Comparison of ENCODE assay signal across 22 cellular contexts in the genomic region with DNA sequence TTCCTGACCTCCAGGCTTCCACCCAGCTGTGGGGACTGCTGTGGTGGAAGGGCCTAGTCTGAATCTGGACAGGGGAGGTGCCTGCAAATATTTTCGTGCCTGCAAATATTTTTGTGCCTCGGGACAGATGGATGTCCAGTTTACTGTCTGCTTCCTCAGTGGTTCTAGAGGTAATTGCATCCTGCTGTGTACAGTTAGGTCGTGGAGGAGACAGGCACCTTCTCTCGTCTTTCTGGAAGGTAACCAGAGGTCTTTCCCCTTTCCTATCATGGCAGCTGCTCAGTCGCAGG. TPM values are rescaled to one million over a fixed set of nuclear protein-coding genes. Genes with fewer than 3 reads are reported as not detected.
DNase-seq lines count a peak whose midpoint lies in the region; ATAC-seq, FAIRE-seq and TF ChIP-seq lines count a peak whose summit lies in the region.
"Had no signal": no experiment of that assay in that cellular context is flagged by ENCODE, and none has a peak within 500 bp of the region (broad histone marks: within the 10 kb centered on the region; RNA-seq: fewer than 3 reads in every experiment).

No MANE protein-coding gene starts in this region.

- peaks cover 4 to 8% of the 10 kb centered on the region in 2 donors for H3K36me3 Mint-ChIP-seq in CD14-positive monocyte
- H3K36me3 Mint-ChIP-seq in astrocyte (ENCODE audit: low read depth, unreplicated experiment), result no peaks in the 10 kb centered on the region
- H3K36me3 Mint-ChIP-seq: CD4-positive, alpha-beta memory T cell had no signal

- peak overlapping the region; percentile 20; the same call in 1 of the 2 replicates for H3K4me2 ChIP-seq in PC-9
- H3K4me2 ChIP-seq in astrocyte (ENCODE audit: low read length), result no peak overlapping the region

- H3K4me3 ChIP-seq in PC-9 (no peak overlapping the region), astrocyte (ENCODE audit: insufficient read depth, low read depth, low read length) (no peak overlapping the region), upper lobe of right lung (no peak overlapping the region)
- H3K4me3 ChIP-seq: A549, GM12878, K562 had no signal

- H3K27ac Mint-ChIP-seq in CD14-positive monocyte (peak overlapping the region; percentile 98 to 100 (median 99)), astrocyte (ENCODE audit: unreplicated experiment) (peak overlapping the region; percentile 38)
- H3K27ac Mint-ChIP-seq: CD4-positive, alpha-beta memory T cell; H9 had no signal

- H3K27ac ChIP-seq in PC-9 (no peak overlapping the region), astrocyte (ENCODE audit: low read depth, low read length) (no peak overlapping the region), upper lobe of right lung (no peak overlapping the region)
- H3K27ac ChIP-seq: 22Rv1, A549, C4-2B had no signal

- H3K4me1 Mint-ChIP-seq in CD14-positive monocyte (peaks cover 49% of the 10 kb centered on the region), astrocyte (ENCODE audit: low read depth, unreplicated experiment) (peaks cover 7% of the 10 kb centered on the region)
- H3K4me1 Mint-ChIP-seq: CD4-positive, alpha-beta memory T cell had no signal

- peaks cover 38% of the 10 kb centered on the region for H3F3A ChIP-seq in PC-9 (ENCODE audit: insufficient read depth, low read depth)

- H3K9me2 ChIP-seq in PC-9 (ENCODE audit: insufficient read depth), result no peaks in the 10 kb centered on the region

- H3K27me3 Mint-ChIP-seq in CD14-positive monocyte (ENCODE audit: low read depth in 3 of 3) (peaks cover 0 to 2% (median 0%) of the 10 kb centered on the region in 3 donors), astrocyte (ENCODE audit: low read depth, unreplicated experiment) (peaks cover 2% of the 10 kb centered on the region)

- H4K20me1 ChIP-seq in PC-9 (ENCODE audit: insufficient read depth) (no peaks in the 10 kb centered on the region), astrocyte (ENCODE audit: insufficient read depth, low read length) (no peaks in the 10 kb centered on the region)

- CTCF ChIA-PET in PC-9 (lab: Charles Lee) (no interaction called here), GM10248 (lab: Yijun Ruan, JAX) (interaction anchor here (1.3 to 2.1 kb wide), 3 partner anchors 13 to 29 kb away, joined by 4 to 6 read pairs (median 4); no protein-coding TSS in a partner anchor)

- peak; percentile 9 for ATAC-seq in upper lobe of right lung
- no peak for ATAC-seq in HG03469 (IDR thresholded peaks at IDR 0.05; ENCODE audit: unreplicated experiment)
- ATAC-seq: A549, K562 had no signal

- H3K79me2 ChIP-seq in PC-9 (ENCODE audit: low read depth), result no peaks in the 10 kb centered on the region
- no peaks in the 10 kb centered on the region for H3K79me2 ChIP-seq in astrocyte (ENCODE audit: insufficient read depth, low read length)

- H3K36me3 ChIP-seq in PC-9 (ENCODE audit: low read depth), result no peaks in the 10 kb centered on the region
- no peaks in the 10 kb centered on the region for H3K36me3 ChIP-seq in astrocyte (ENCODE audit: insufficient read depth, low read length)
- H3K36me3 ChIP-seq in upper lobe of right lung, result no peaks in the 10 kb centered on the region

- H3K9me3 Mint-ChIP-seq in CD14-positive monocyte, result peaks cover 0 to 8% (median 4%) of the 10 kb centered on the region in 7 donors
- no peaks in the 10 kb centered on the region for H3K9me3 Mint-ChIP-seq in astrocyte (ENCODE audit: unreplicated experiment)
- H3K9me3 Mint-ChIP-seq: H9 had no signal

- no peak for DNase-seq in CD14-positive monocyte (ENCODE audit: low spot score)
- no peak for DNase-seq in PC-9
- no peak for DNase-seq in astrocyte (ENCODE audit: low read depth)
- DNase-seq in upper lobe of right lung, result peak; percentile 27
- no peak for DNase-seq in GM10248 (ENCODE audit: extremely low spot score)
- DNase-seq in amygdala (lab: John Stamatoyannopoulos, UW), result no peak
- DNase-seq: AML-193; CD4-positive, alpha-beta memory T cell; DMS153; DMS79; GF-D8; H9; IMR-90 had no signal

- H3K4me1 ChIP-seq in PC-9 (replicated peaks; ENCODE audit: insufficient read depth), result peaks cover 44% of the 10 kb centered on the region
- H3K4me1 ChIP-seq in astrocyte (ENCODE audit: insufficient read depth, low read length), result no peaks in the 10 kb centered on the region
- H3K4me1 ChIP-seq in upper lobe of right lung, result no peaks in the 10 kb centered on the region

- POLR2A ChIA-PET in PC-9 (lab: Charles Lee; ENCODE audit: unreplicated experiment) (no interaction called here), GM10248 (lab: Yijun Ruan, JAX) (no interaction called here)

- H2AFZ ChIP-seq in PC-9, result no peak overlapping the region
- no peak overlapping the region for H2AFZ ChIP-seq in astrocyte (ENCODE audit: low read depth, low read length)

- H3K27me3 ChIP-seq in PC-9 (ENCODE audit: insufficient read depth, low read depth), result no peaks in the 10 kb centered on the region
- peaks cover 9% of the 10 kb centered on the region for H3K27me3 ChIP-seq in astrocyte (ENCODE audit: insufficient read depth, low read length)
- H3K27me3 ChIP-seq in upper lobe of right lung, result no peaks in the 10 kb centered on the region

- H3K4me3 Mint-ChIP-seq in CD14-positive monocyte (peak overlapping the region in 1 of 2 donors; percentile 38), astrocyte (ENCODE audit: unreplicated experiment) (no peak overlapping the region)
- H3K4me3 Mint-ChIP-seq: CD4-positive, alpha-beta memory T cell; H9 had no signal

- peaks cover 3% of the 10 kb centered on the region; the same call in 1 of the 2 replicates for H3K9me3 ChIP-seq in PC-9 (ENCODE audit: insufficient read depth, low read depth)
- H3K9me3 ChIP-seq in astrocyte (ENCODE audit: insufficient read depth, low read depth, low read length), result no peaks in the 10 kb centered on the region
- peaks cover 5% of the 10 kb centered on the region for H3K9me3 ChIP-seq in upper lobe of right lung
- H3K9me3 ChIP-seq: A549 had no signal

- no TSS peak for BruUV-seq in PC-9 (replicated peaks; lab: Mats Ljungman, UMichigan)

- intact Hi-C loops in CD14-positive monocyte (cut with micrococcal nuclease), result loop anchor here (2.0 kb wide), 1 partner anchor 40 kb away; no protein-coding TSS in a partner anchor
- intact Hi-C loops in PC-9 (cut with micrococcal nuclease; ENCODE audit: unreplicated experiment), result no loop called here
- intact Hi-C loops in upper lobe of right lung (cut with DNase I), result no loop called here

- FAIRE-seq in astrocyte (lab: Jason Lieb, UNC), result no peak
- FAIRE-seq: A549, GM12878, GM19239, H1, HTR-8/SVneo, K562 had no signal

- no peak overlapping the region for H3K9ac ChIP-seq in astrocyte (ENCODE audit: low read length)

- TF ChIP-seq CTCF in CD14-positive monocyte (IDR thresholded peaks at IDR 0.05) (no peak), PC-9 (conservative IDR thresholded peaks at IDR 0.05) (no peak), astrocyte (IDR thresholded peaks at IDR 0.05; ENCODE audit: insufficient read depth, low read depth, low read length) (no peak), upper lobe of right lung (IDR thresholded peaks at IDR 0.05) (no peak), GM10248 (IDR thresholded peaks at IDR 0.05; ENCODE audit: control extremely low read depth, extremely low read depth, low read depth, missing control alignments) (no peak)

RNA-seq across cellular contexts. Expression of a gene that starts 53.8 kb away (rescaled TPM):
- not detected for polyA plus RNA-seq in CD14-positive monocyte
- 162 and 191 TPM in 2 replicates for total RNA-seq in PC-9 (2021)
- 3.9 and 5.7 TPM in 2 replicates for total RNA-seq in astrocyte
- total RNA-seq in upper lobe of right lung, result 154 TPM
- total RNA-seq: CD4-positive, alpha-beta memory T cell had no signal
- polyA plus RNA-seq: CD4-positive, alpha-beta memory T cell had no signal

Comparison
In these comparisons a context has a peak if more than half of its experiments do, and no peak if none do; other contexts are left out.
1. RNA of a gene that starts 53.8 kb away (total RNA-seq): 162 to 191 TPM in PC-9 and 154 TPM in upper lobe of right lung (single experiment); 3.9 to 5.7 TPM in astrocyte; every median in the first group is over 10 times any median in the second.
2. intact Hi-C loops: an anchor here in CD14-positive monocyte (2.0 kb wide); none called in PC-9 and upper lobe of right lung.